ENCODE assay signal across 34 cellular contexts in genomic region chr3:46545695-46546630, GRCh38. TPM values are rescaled to one million over a fixed set of nuclear protein-coding genes. Genes with fewer than 3 reads are reported as not detected.
DNase-seq lines count a peak whose midpoint lies in the region; ATAC-seq, FAIRE-seq and TF ChIP-seq lines count a peak whose summit lies in the region.
"Had no signal": no experiment of that assay in that cellular context is flagged by ENCODE, and none has a peak within 500 bp of the region (broad histone marks: within the 10 kb centered on the region; RNA-seq: fewer than 3 reads in every experiment).

No MANE protein-coding gene starts in this region.

- peak; percentile 19 for TF ChIP-seq CTCF in DND-41 (IDR thresholded peaks at IDR 0.05; ENCODE audit: borderline replicate concordance, extremely low read depth, low read length, poor library complexity, severe bottlenecking)
- TF ChIP-seq CTCF in pancreas (IDR thresholded peaks at IDR 0.05), result no peak
- no peak for TF ChIP-seq CTCF in D721Med (IDR thresholded peaks at IDR 0.05; ENCODE audit: insufficient read depth, missing control alignments)

- no CpG with 5 or more reads among the region's 8 CpGs for WGBS in neuronal stem cell (ENCODE audit: extremely low coverage in 2 of 2, insufficient read length in 2 of 2, insufficient replicate concordance in 1 of 2), 2 donors
- 62 to 63% methylated on average over 8 of the region's 8 CpGs for WGBS in aorta, 2 donors
- 75 to 84% methylated on average over 8 of the region's 8 CpGs for WGBS in pancreas, 2 donors

- H2AK5ac ChIP-seq in neuronal stem cell (ENCODE audit: low read depth, low read length), result no peak overlapping the region

- H4K8ac ChIP-seq in neuronal stem cell (ENCODE audit: low read depth, low read length), result no peak overlapping the region

- no peak overlapping the region for H2BK15ac ChIP-seq in neuronal stem cell (ENCODE audit: low read length)

- peak overlapping the region; percentile 6 for H3K27ac Mint-ChIP-seq in T-helper 17 cell
- H3K27ac Mint-ChIP-seq: brain had no signal

- no peak overlapping the region for H3K14ac ChIP-seq in neuronal stem cell (ENCODE audit: low read length)

- no peaks in the 10 kb centered on the region for H3K79me1 ChIP-seq in neuronal stem cell (ENCODE audit: low read depth, low read length)

- H3K36me3 Mint-ChIP-seq in T-helper 17 cell (ENCODE audit: low read depth), result no peaks in the 10 kb centered on the region
- H3K36me3 Mint-ChIP-seq: brain; naive thymus-derived CD8-positive, alpha-beta T cell had no signal

- H3K27ac ChIP-seq in DND-41 (ENCODE audit: low read length) (peak overlapping the region; percentile 97), HUES6 (ENCODE audit: low read depth, low read length) (peak overlapping the region; percentile 91), neuronal stem cell (replicated peaks; ENCODE audit: low read length) (no peak overlapping the region), aorta (ENCODE audit: low read depth in 1 of 2, low read length in 2 of 2) (no peak overlapping the region), pancreas (no peak overlapping the region)
- H3K27ac ChIP-seq: dorsolateral prefrontal cortex, GM23248, transverse colon had no signal

- H3K23ac ChIP-seq in neuronal stem cell (ENCODE audit: low read depth, low read length, poor library complexity), result no peak overlapping the region

- ATAC-seq in DND-41 (ENCODE audit: insufficient read depth, low read depth), result peak; percentile 59
- no peak for ATAC-seq in T-helper 17 cell
- no peak for ATAC-seq in aorta (ENCODE audit: low FRiP score)
- ATAC-seq in pancreas, result no peak
- ATAC-seq in HG03097 (IDR thresholded peaks at IDR 0.05; ENCODE audit: low FRiP score, unreplicated experiment), result no peak
- ATAC-seq: Right ventricle myocardium inferior had no signal

- no peaks in the 10 kb centered on the region for H3K27me3 ChIP-seq in DND-41 (ENCODE audit: insufficient read depth, low read length, poor library complexity)
- no peaks in the 10 kb centered on the region for H3K27me3 ChIP-seq in HUES6 (ENCODE audit: control insufficient read depth, insufficient read depth, low read length)
- H3K27me3 ChIP-seq in neuronal stem cell (ENCODE audit: control insufficient read depth in 3 of 3, insufficient read depth in 3 of 3, low read depth in 1 of 3, low read length in 3 of 3), result no peaks in the 10 kb centered on the region
- H3K27me3 ChIP-seq in aorta (ENCODE audit: control insufficient read depth in 1 of 2, insufficient read depth in 2 of 2, low read length in 1 of 2), result no peaks in the 10 kb centered on the region
- H3K27me3 ChIP-seq in pancreas, result no peaks in the 10 kb centered on the region
- H3K27me3 ChIP-seq: BE2C, dorsolateral prefrontal cortex, MG63, transverse colon had no signal

- H3K4me1 ChIP-seq in DND-41 (ENCODE audit: insufficient read depth, low read length), result peaks cover 97% of the 10 kb centered on the region
- peaks cover 33% of the 10 kb centered on the region for H3K4me1 ChIP-seq in HUES6 (ENCODE audit: control insufficient read depth, insufficient read depth, low read length)
- H3K4me1 ChIP-seq in neuronal stem cell (ENCODE audit: control insufficient read depth in 2 of 2, insufficient read depth in 1 of 2, low read depth in 1 of 2, low read length in 2 of 2), result no peaks in the 10 kb centered on the region
- H3K4me1 ChIP-seq in aorta (ENCODE audit: control insufficient read depth in 1 of 2, insufficient read depth in 2 of 2, low read length in 2 of 2), result no peaks in the 10 kb centered on the region
- H3K4me1 ChIP-seq in pancreas, result no peaks in the 10 kb centered on the region
- H3K4me1 ChIP-seq: BE2C had no signal

- no peak overlapping the region for H3K18ac ChIP-seq in neuronal stem cell (ENCODE audit: low read length)

- H3K4me2 ChIP-seq in DND-41 (ENCODE audit: insufficient read depth, low read length) (peak overlapping the region; percentile 28), neuronal stem cell (ENCODE audit: insufficient read depth, low read length, poor library complexity, severe bottlenecking) (peak overlapping the region; percentile 26)
- H3K4me2 ChIP-seq: smooth muscle cell had no signal

- no peak overlapping the region for H4K91ac ChIP-seq in neuronal stem cell (ENCODE audit: low read depth, low read length, poor library complexity)

- peaks cover 9% of the 10 kb centered on the region for H3K27me3 Mint-ChIP-seq in T-helper 17 cell
- H3K27me3 Mint-ChIP-seq: naive thymus-derived CD8-positive, alpha-beta T cell had no signal

- DNase-seq in DND-41, result peak; percentile 79
- no peak for DNase-seq in T-helper 17 cell
- DNase-seq in neuronal stem cell (ENCODE audit: low spot score), result no peak
- no peak for DNase-seq in aorta
- no peak for DNase-seq in pancreas
- no peak for DNase-seq in D721Med (ENCODE audit: insufficient read length, low spot score)
- DNase-seq: ACHN; activated CD4-positive, alpha-beta T cell treated with anti-CD3 and anti-CD28 coated beads, Interleukin-2, amount 50 U/mL, for 1 hour; activated naive CD4-positive, alpha-beta T cell treated with Interleukin-2 at 50 U/mL for 16 hours; BE2C; dorsolateral prefrontal cortex; GM23248; kidney; MG63; midbrain; naive thymus-derived CD8-positive, alpha-beta T cell; NCI-H1436; NCI-H774; OCI-M1; retina; stimulated activated CD4-positive, alpha-beta T cell treated with anti-CD3 and anti-CD28 coated beads, Interleukin-2, amount 100 ng/mL, for 24 hours; T-helper 9 cell; transverse colon had no signal

- no peaks in the 10 kb centered on the region for H4K20me1 ChIP-seq in DND-41 (ENCODE audit: insufficient read depth, low read length)

- no peak overlapping the region for H2BK5ac ChIP-seq in neuronal stem cell (ENCODE audit: low read length)

- intact Hi-C loops in aorta (cut with DNase I), result no loop called here
- intact Hi-C loops in pancreas (cut with DNase I), result no loop called here

- H3K4me3 Mint-ChIP-seq in T-helper 17 cell, result no peak overlapping the region
- H3K4me3 Mint-ChIP-seq: brain; naive thymus-derived CD8-positive, alpha-beta T cell had no signal

- H3K36me3 ChIP-seq in DND-41 (ENCODE audit: insufficient read depth, low read length) (no peaks in the 10 kb centered on the region), HUES6 (ENCODE audit: control insufficient read depth, insufficient read depth, low read length) (peaks cover 14% of the 10 kb centered on the region), neuronal stem cell (replicated peaks in 1 of 2; ENCODE audit: control insufficient read depth in 2 of 2, insufficient read depth in 2 of 2, low read length in 2 of 2) (no peaks in the 10 kb centered on the region), aorta (ENCODE audit: control insufficient read depth in 1 of 2, insufficient read depth in 2 of 2, low read length in 1 of 2) (no peaks in the 10 kb centered on the region), pancreas (no peaks in the 10 kb centered on the region)
- H3K36me3 ChIP-seq: BE2C, MG63, transverse colon had no signal

- H3K4me3 ChIP-seq in DND-41 (ENCODE audit: low read depth in 1 of 2, low read length in 2 of 2), result peak overlapping the region in 1 of 2 experiments; percentile 26; a peak in 1 of 4 replicates
- H3K4me3 ChIP-seq in HUES6 (ENCODE audit: low read depth, low read length), result peak overlapping the region; percentile 36; the same call in 1 of the 2 replicates
- no peak overlapping the region for H3K4me3 ChIP-seq in neuronal stem cell (ENCODE audit: low read length in 2 of 2)
- no peak overlapping the region for H3K4me3 ChIP-seq in aorta (ENCODE audit: low read length in 2 of 2)
- H3K4me3 ChIP-seq in pancreas, result no peak overlapping the region
- H3K4me3 ChIP-seq: dorsolateral prefrontal cortex, GM23248, MG63, smooth muscle cell, transverse colon had no signal

- H3K9me3 ChIP-seq in DND-41 (ENCODE audit: insufficient read depth, low read length, severe bottlenecking) (peaks cover 3% of the 10 kb centered on the region), HUES6 (ENCODE audit: control insufficient read depth, insufficient read depth, low read depth, low read length) (peaks cover 19% of the 10 kb centered on the region), T-helper 17 cell (ENCODE audit: control insufficient read depth, low read length, poor library complexity, severe bottlenecking) (no peaks in the 10 kb centered on the region), neuronal stem cell (replicated peaks in 1 of 2; ENCODE audit: control insufficient read depth in 2 of 2, insufficient read depth in 1 of 2, low read depth in 1 of 2, low read length in 2 of 2) (no peaks in the 10 kb centered on the region), aorta (ENCODE audit: control insufficient read depth, low read length) (no peaks in the 10 kb centered on the region), pancreas (no peaks in the 10 kb centered on the region)
- H3K9me3 ChIP-seq: BE2C, MG63, transverse colon had no signal

- no peaks in the 10 kb centered on the region for H3K79me2 ChIP-seq in DND-41 (ENCODE audit: insufficient read depth, low read length)

- H2AFZ ChIP-seq in DND-41 (ENCODE audit: low read depth, low read length) (no peak overlapping the region), neuronal stem cell (ENCODE audit: low read length) (no peak overlapping the region)
- H2AFZ ChIP-seq: GM23248 had no signal

- no peak overlapping the region for H3K4ac ChIP-seq in neuronal stem cell (ENCODE audit: low read length)

- H2BK120ac ChIP-seq in neuronal stem cell (ENCODE audit: low read depth, low read length), result no peak overlapping the region

- FAIRE-seq in pancreas (lab: Jason Lieb, UNC) (no peak), D721Med (lab: Jason Lieb, UNC) (no peak)
- FAIRE-seq: endothelial cell of umbilical vein, GM12891, kidney had no signal

- peaks cover 12% of the 10 kb centered on the region for H3K4me1 Mint-ChIP-seq in T-helper 17 cell
- H3K4me1 Mint-ChIP-seq: brain had no signal

- no peak overlapping the region for H2BK12ac ChIP-seq in neuronal stem cell (ENCODE audit: low read length)

- H3K9ac ChIP-seq in DND-41 (ENCODE audit: low read depth, low read length), result peak overlapping the region; percentile 41
- peak overlapping the region; percentile 74 for H3K9ac ChIP-seq in HUES6 (ENCODE audit: low read length)
- H3K9ac ChIP-seq in neuronal stem cell (ENCODE audit: low read depth, low read length, poor library complexity), result no peak overlapping the region
- H3K9ac ChIP-seq: GM23248 had no signal

RNA-seq across cellular contexts. Expression of gene LRRC2, which starts 20.1 kb away (rescaled TPM):
- under 1 TPM; 0.42 to 0.52 TPM for total RNA-seq in T-helper 17 cell
- polyA plus RNA-seq in neuronal stem cell (2013, experiment 1 of 2), result 0.11 TPM
- 0.14 TPM for polyA plus RNA-seq in neuronal stem cell (2013, experiment 2 of 2)
- 1 to 10 TPM in 1 of 2 donors, under 1 TPM in 1; 0.78 to 8.8 TPM for total RNA-seq in aorta
- polyA plus RNA-seq in aorta, result under 1 TPM; 0.03 to 0.13 TPM
- total RNA-seq in pancreas, result 1 to 10 TPM in 4 of 6 donors, under 1 TPM in 2; 0.61 to 2.2 (median 1.3) TPM
- polyA plus RNA-seq in pancreas, result under 1 TPM; 0.46 to 0.85 TPM
- polyA plus RNA-seq: naive thymus-derived CD8-positive, alpha-beta T cell had no signal

RNA-seq across cellular contexts. Expression of gene RTP3, which starts 48.2 kb away (rescaled TPM):
- total RNA-seq in T-helper 17 cell, result not detected
- polyA plus RNA-seq in neuronal stem cell (2013, experiment 1 of 2), result not detected
- polyA plus RNA-seq in neuronal stem cell (2013, experiment 2 of 2), result not detected
- not detected for total RNA-seq in aorta
- not detected for polyA plus RNA-seq in aorta
- total RNA-seq in pancreas, result not detected
- not detected for polyA plus RNA-seq in pancreas
- total RNA-seq: cerebellum; dorsolateral prefrontal cortex; endothelial cell of umbilical vein; GM23248; kidney; lower leg skin; naive thymus-derived CD8-positive, alpha-beta T cell; omental fat pad; Right ventricle myocardium inferior; smooth muscle cell; transverse colon had no signal
- polyA plus RNA-seq: adipose tissue; GM23248; naive thymus-derived CD8-positive, alpha-beta T cell had no signal

Comparison
In these comparisons a context has a peak if more than half of its experiments do, and no peak if none do; other contexts are left out.
1. H3K27ac ChIP-seq: peak in DND-41 (single experiment) and HUES6 (single experiment); none in neuronal stem cell (single experiment), aorta (0 of 2) and pancreas (0 of 4).